ENCODE assay signal across 20 cellular contexts in the genomic region with DNA sequence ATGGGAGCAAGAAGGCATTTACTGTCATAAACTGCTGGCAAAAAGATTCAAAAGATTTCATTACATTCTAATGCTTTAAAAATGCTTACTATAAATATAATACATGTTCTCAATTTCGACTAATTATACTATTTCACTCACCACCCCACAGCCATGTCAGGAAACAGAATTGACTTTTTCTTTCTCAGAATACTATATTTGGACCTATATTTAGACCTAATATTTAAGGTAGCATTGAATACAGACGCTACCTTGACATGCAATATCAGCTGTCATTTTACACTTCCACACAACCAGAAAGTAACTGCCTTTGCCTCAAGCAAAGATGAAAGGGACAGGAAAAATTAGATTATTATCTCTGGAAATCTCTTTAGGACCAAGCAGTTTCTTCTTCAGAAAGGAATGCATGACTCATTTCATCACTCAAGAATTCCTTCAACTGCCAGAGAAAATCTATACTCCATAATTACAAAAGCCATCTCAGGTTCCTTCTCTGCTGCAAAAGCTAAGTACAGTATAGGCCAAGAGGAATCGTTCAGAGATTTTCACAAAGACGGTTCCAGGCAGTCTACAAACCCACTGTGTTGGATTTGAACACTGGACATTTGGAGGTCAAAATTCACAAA. TPM values are rescaled to one million over a fixed set of nuclear protein-coding genes. Genes with fewer than 3 reads are reported as not detected.
"Had no signal": no experiment of that assay in that cellular context is flagged by ENCODE, and none has a peak within 500 bp of the region (broad histone marks: within the 10 kb centered on the region; RNA-seq: fewer than 3 reads in every experiment).

No MANE protein-coding gene starts in this region.

- H3K4me1 Mint-ChIP-seq: activated CD4-positive, alpha-beta T cell treated with anti-CD3 and anti-CD28 coated beads, Interleukin-2, amount 10 ng/mL, durations not matched to agents 7 days and 5 days; stimulated activated naive CD8-positive, alpha-beta T cell treated with anti-CD3 and anti-CD28 coated beads, Interleukin-15, amount 100 ng/mL, for 72 hours had no signal

- ATAC-seq: gastrocnemius medialis; heart right ventricle; naive thymus-derived CD4-positive, alpha-beta T cell; stimulated activated naive CD8-positive, alpha-beta T cell treated with anti-CD3 and anti-CD28 coated beads, Interleukin-15, amount 100 ng/mL, for 72 hours; upper lobe of right lung had no signal

- H3K9me3 ChIP-seq: adrenal gland, gastrocnemius medialis, neutrophil, testis, upper lobe of right lung had no signal

- H3K9me3 Mint-ChIP-seq: activated CD4-positive, alpha-beta T cell treated with anti-CD3 and anti-CD28 coated beads, Interleukin-2, amount 10 ng/mL, durations not matched to agents 7 days and 5 days; activated T-helper 2 cell treated with anti-CD3 and anti-CD28 coated beads, Interferon-gamma antibody, Interleukin-2, Interleukin-4, amounts not matched to agents 10 μg/mL and 5 μg/mL and 100 μg/mL, durations not matched to agents 14 hours and 24 hours and 36 hours had no signal

- H3K27ac Mint-ChIP-seq: activated CD4-positive, alpha-beta T cell treated with anti-CD3 and anti-CD28 coated beads, Interleukin-2, amount 10 ng/mL, durations not matched to agents 7 days and 5 days; activated T-helper 2 cell treated with anti-CD3 and anti-CD28 coated beads, Interferon-gamma antibody, Interleukin-2, Interleukin-4, amounts not matched to agents 10 μg/mL and 5 μg/mL and 100 μg/mL, durations not matched to agents 14 hours and 24 hours and 36 hours; naive thymus-derived CD4-positive, alpha-beta T cell; stimulated activated naive CD8-positive, alpha-beta T cell treated with anti-CD3 and anti-CD28 coated beads, Interleukin-15, amount 100 ng/mL, for 72 hours had no signal

- FAIRE-seq: TTC549 had no signal

- H3K27ac ChIP-seq: adrenal gland, epithelial cell of prostate, gastrocnemius medialis, heart right ventricle, neutrophil, skin epidermis, testis, upper lobe of right lung had no signal

- H3K27me3 ChIP-seq: gastrocnemius medialis, testis had no signal

- H3K36me3 ChIP-seq: adrenal gland, gastrocnemius medialis, heart right ventricle, neutrophil, upper lobe of right lung had no signal

- H3K4me3 ChIP-seq: adrenal gland, gastrocnemius medialis, heart right ventricle, skin epidermis, testis, upper lobe of right lung had no signal

- H3K4me3 Mint-ChIP-seq: activated CD4-positive, alpha-beta T cell treated with anti-CD3 and anti-CD28 coated beads, Interleukin-2, amount 10 ng/mL, durations not matched to agents 7 days and 5 days; naive thymus-derived CD4-positive, alpha-beta T cell; stimulated activated naive CD8-positive, alpha-beta T cell treated with anti-CD3 and anti-CD28 coated beads, Interleukin-15, amount 100 ng/mL, for 72 hours had no signal

- H3K4me1 ChIP-seq: adrenal gland, gastrocnemius medialis, testis, upper lobe of right lung had no signal

- DNase-seq: activated CD4-positive, alpha-beta T cell treated with anti-CD3 and anti-CD28 coated beads, Interleukin-2, amount 10 ng/mL, durations not matched to agents 7 days and 5 days; activated CD4-positive, CD25-positive, alpha-beta regulatory T cell; activated naive CD4-positive, alpha-beta T cell treated with anti-CD3 and anti-CD28 coated beads, Interleukin-2, amount 50 U/mL, for 16 hours; adrenal gland; cortex of kidney; effector CD8-positive, alpha-beta T cell; gastrocnemius medialis; heart right ventricle; naive thymus-derived CD4-positive, alpha-beta T cell; stimulated activated CD4-positive, alpha-beta T cell treated with anti-CD3 and anti-CD28 coated beads, Interleukin-4, amount 100 ng/mL, for 4 hours; stimulated activated naive CD8-positive, alpha-beta T cell treated with anti-CD3 and anti-CD28 coated beads, Interleukin-15, amount 100 ng/mL, for 72 hours; testis; upper lobe of right lung had no signal

RNA-seq across cellular contexts. Expression of a gene that starts 11.8 kb away (rescaled TPM):
- total RNA-seq: activated CD4-positive, alpha-beta T cell treated with anti-CD3 and anti-CD28 coated beads, Interleukin-2, amount 10 ng/mL, durations not matched to agents 7 days and 5 days; activated CD8-positive, alpha-beta memory T cell treated with anti-CD3 and anti-CD28 coated beads for 36 hours; mononuclear cell; upper lobe of right lung had no signal
- polyA plus RNA-seq: naive thymus-derived CD4-positive, alpha-beta T cell had no signal
